In genomic region chr19:31167695-31168094, GRCh38 we compare ENCODE assay signal across 33 cellular contexts.
"Had no signal": no experiment of that assay in that cellular context is flagged by ENCODE, and none has a peak within 500 bp of the region (broad histone marks: within the 10 kb centered on the region; RNA-seq: fewer than 3 reads in every experiment).

No MANE protein-coding gene starts in this region.

- H3K27ac ChIP-seq: ascending aorta, Peyer's patch, SJSA1, WERI-Rb-1 had no signal

- H3K27ac Mint-ChIP-seq: activated CD4-positive, alpha-beta T cell treated with anti-CD3 and anti-CD28 coated beads, Interleukin-2, amount 10 ng/mL, durations not matched to agents 7 days and 5 days; activated CD8-positive, alpha-beta T cell treated with anti-CD3 and anti-CD28 coated beads, Interleukin-2, amount 10 ng/mL, durations not matched to agents 7 days and 5 days; activated naive CD4-positive, alpha-beta T cell treated with anti-CD3 and anti-CD28 coated beads, Interleukin-2, amount 50 U/mL, for 24 hours; activated naive CD8-positive, alpha-beta T cell treated with anti-CD3 and anti-CD28 coated beads, Interleukin-2, amount 10 ng/mL, durations not matched to agents 7 days and 5 days; activated T-cell treated with anti-CD3 and anti-CD28 coated beads, Interleukin-2, amount 50 U/mL, for 24 hours; activated T-helper 2 cell treated with anti-CD3 and anti-CD28 coated beads, Interferon-gamma antibody, Interleukin-2, Interleukin-4, amounts not matched to agents 10 μg/mL and 5 μg/mL and 100 μg/mL, durations not matched to agents 14 hours and 24 hours and 36 hours had no signal

- H3K36me3 ChIP-seq: ascending aorta, MG63, Peyer's patch, SJSA1, WERI-Rb-1 had no signal

- ATAC-seq: activated CD8-positive, alpha-beta T cell treated with anti-CD3 and anti-CD28 coated beads, Interleukin-2, amount 10 ng/mL, durations not matched to agents 7 days and 5 days; PC-3 had no signal

- H3K4me3 ChIP-seq: ascending aorta, MG63, Peyer's patch, SJSA1 had no signal

- H3K27me3 ChIP-seq: ascending aorta, MG63, Peyer's patch, SJSA1 had no signal

- H3K9me2 ChIP-seq: SK-N-SH had no signal

- H3K36me3 Mint-ChIP-seq: activated naive CD4-positive, alpha-beta T cell treated with anti-CD3 and anti-CD28 coated beads, Interleukin-2, amount 50 U/mL, for 24 hours; activated naive CD8-positive, alpha-beta T cell treated with anti-CD3 and anti-CD28 coated beads, Interleukin-2, amount 10 ng/mL, durations not matched to agents 7 days and 5 days had no signal

- H3K4me1 ChIP-seq: ascending aorta, Peyer's patch had no signal

- DNase-seq: activated CD4-positive, alpha-beta T cell treated with anti-CD3 and anti-CD28 coated beads for 1 hour; activated CD4-positive, alpha-beta T cell treated with anti-CD3 and anti-CD28 coated beads, Interleukin-2, amount 10 ng/mL, durations not matched to agents 7 days and 5 days; activated CD4-positive, alpha-beta T cell treated with anti-CD3 and anti-CD28 coated beads, Interleukin-2, amount 50 U/mL, for 48 hours; activated CD4-positive, CD25-positive, alpha-beta regulatory T cell; activated CD8-positive, alpha-beta T cell treated with anti-CD3 and anti-CD28 coated beads, Interleukin-2, amount 10 ng/mL, durations not matched to agents 7 days and 5 days; activated gamma-delta T cell; activated naive CD4-positive, alpha-beta T cell treated with Interleukin-2 at 50 U/mL for 16 hours; activated naive CD8-positive, alpha-beta T cell treated with anti-CD3 and anti-CD28 coated beads, Interleukin-2, amount 10 ng/mL, durations not matched to agents 7 days and 5 days; activated T-cell treated with anti-CD3 and anti-CD28 coated beads, Interleukin-2, amount 50 U/mL, for 24 hours; amygdala; caudate nucleus; Kasumi-1; KG1; MG63; MV-4-11; NCI-H1092; NCI-H1436 treated with DMSO at 0.1 percent for 48 hours; NCI-H1694 treated with DMSO at 0.1 percent for 48 hours; NCI-H2029; NCI-H345; NCI-H524 treated with DMSO at 0.1 percent for 48 hours; PC-3; Peyer's patch; RPMI8226; SHP77 treated with DMSO at 0.1 percent for 48 hours; SK-N-SH; T-helper 2 cell; T-helper 9 cell; WERI-Rb-1 had no signal

- H3K4me2 ChIP-seq: SK-N-SH had no signal

- H3K9me3 Mint-ChIP-seq: activated CD4-positive, alpha-beta T cell treated with anti-CD3 and anti-CD28 coated beads, Interleukin-2, amount 10 ng/mL, durations not matched to agents 7 days and 5 days; activated naive CD4-positive, alpha-beta T cell treated with anti-CD3 and anti-CD28 coated beads, Interleukin-2, amount 50 U/mL, for 24 hours; activated naive CD8-positive, alpha-beta T cell treated with anti-CD3 and anti-CD28 coated beads, Interleukin-2, amount 10 ng/mL, durations not matched to agents 7 days and 5 days; activated T-cell treated with anti-CD3 and anti-CD28 coated beads, Interleukin-2, amount 50 U/mL, for 24 hours; activated T-helper 2 cell treated with anti-CD3 and anti-CD28 coated beads, Interferon-gamma antibody, Interleukin-2, Interleukin-4, amounts not matched to agents 10 μg/mL and 5 μg/mL and 100 μg/mL, durations not matched to agents 14 hours and 24 hours and 36 hours had no signal

- H3K4me1 Mint-ChIP-seq: activated CD4-positive, alpha-beta T cell treated with anti-CD3 and anti-CD28 coated beads, Interleukin-2, amount 10 ng/mL, durations not matched to agents 7 days and 5 days; activated naive CD8-positive, alpha-beta T cell treated with anti-CD3 and anti-CD28 coated beads, Interleukin-2, amount 10 ng/mL, durations not matched to agents 7 days and 5 days had no signal

- H3K4me3 Mint-ChIP-seq: activated CD4-positive, alpha-beta T cell treated with anti-CD3 and anti-CD28 coated beads, Interleukin-2, amount 10 ng/mL, durations not matched to agents 7 days and 5 days; activated CD8-positive, alpha-beta T cell treated with anti-CD3 and anti-CD28 coated beads, Interleukin-2, amount 10 ng/mL, durations not matched to agents 7 days and 5 days; activated naive CD4-positive, alpha-beta T cell treated with anti-CD3 and anti-CD28 coated beads, Interleukin-2, amount 50 U/mL, for 24 hours; activated naive CD8-positive, alpha-beta T cell treated with anti-CD3 and anti-CD28 coated beads, Interleukin-2, amount 10 ng/mL, durations not matched to agents 7 days and 5 days; activated T-cell treated with anti-CD3 and anti-CD28 coated beads, Interleukin-2, amount 50 U/mL, for 24 hours had no signal
